ENCODE assay signal across 8 cellular contexts in the genomic region with DNA sequence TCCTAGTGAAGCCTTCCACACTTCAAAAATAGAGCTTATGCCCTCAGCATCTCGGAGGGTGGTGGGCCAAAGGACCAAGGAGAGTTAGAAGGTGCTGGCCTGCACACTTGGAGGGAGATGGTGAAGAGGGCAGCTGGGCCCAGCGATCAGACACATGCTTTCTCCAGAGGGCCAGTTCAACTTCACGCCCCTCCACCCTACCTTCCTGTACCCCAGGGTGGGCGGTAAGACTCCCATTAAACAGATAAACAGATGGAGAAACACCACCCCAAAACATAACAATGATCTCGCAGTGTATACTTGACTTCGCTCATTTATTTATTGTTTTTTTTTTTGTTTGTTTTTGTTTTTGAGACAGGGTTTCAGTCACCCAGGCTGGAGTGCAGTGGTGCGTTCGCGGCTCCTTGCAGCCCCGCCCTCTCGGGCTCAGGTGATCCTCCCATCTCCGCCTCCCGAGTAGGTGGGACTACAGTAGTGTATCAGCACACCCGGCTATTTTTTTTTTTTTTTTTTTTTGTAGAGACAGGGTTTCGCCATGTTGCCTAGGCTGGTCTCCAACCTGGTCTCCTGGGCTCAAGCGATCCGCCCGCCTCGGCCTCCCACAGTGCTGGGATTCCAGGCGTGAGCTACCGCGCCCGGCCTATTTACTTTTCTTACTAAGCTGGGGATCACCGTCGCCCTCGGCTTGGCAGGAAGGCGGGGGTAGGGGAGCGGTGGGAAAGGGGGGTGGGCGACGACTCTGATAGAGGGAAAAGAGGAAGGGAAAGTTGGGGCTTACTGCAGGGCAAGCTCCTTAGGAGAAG. TPM values are rescaled to one million over a fixed set of nuclear protein-coding genes. Genes with fewer than 3 reads are reported as not detected.
DNase-seq lines count a peak whose midpoint lies in the region; ATAC-seq, FAIRE-seq and TF ChIP-seq lines count a peak whose summit lies in the region.

No MANE protein-coding gene starts in this region.

- H3K27me3 ChIP-seq in endothelial cell of umbilical vein (ENCODE audit: control insufficient read depth in 2 of 2, insufficient read depth in 2 of 2, low read length in 2 of 2): no peaks in the 10 kb centered on the region

- no TSS peak for BruUV-seq in endothelial cell of umbilical vein (replicated peaks; lab: Mats Ljungman, UMichigan)

- H3K79me2 ChIP-seq in endothelial cell of umbilical vein (ENCODE audit: control insufficient read depth, insufficient read depth, low read length): no peaks in the 10 kb centered on the region

- H3K4me1 ChIP-seq in endothelial cell of umbilical vein (ENCODE audit: control insufficient read depth, extremely low read depth, insufficient read depth, low read length): peaks cover 3% of the 10 kb centered on the region

- peak overlapping the region; percentile 97 for H3K4me2 ChIP-seq in endothelial cell of umbilical vein (ENCODE audit: insufficient read depth, low read length)

- peaks cover 20 to 26% (median 22%) of the 10 kb centered on the region in 3 donors for H3K4me1 Mint-ChIP-seq in naive B cell
- H3K4me1 Mint-ChIP-seq in stimulated activated naive B cell treated with anti-CD40 and anti-IgM and Interleukin-4, amounts not matched to agents 10 μg/mL and 1 μg/mL and 100 μg/mL, for 72 hours: peaks cover 20 to 32% of the 10 kb centered on the region in 2 donors

- H3K9ac ChIP-seq in endothelial cell of umbilical vein (replicated peaks; ENCODE audit: extremely low read depth, insufficient read depth, low read length): peak overlapping the region; percentile 64

- no peaks in the 10 kb centered on the region for H4K20me1 ChIP-seq in endothelial cell of umbilical vein (replicated peaks; ENCODE audit: control insufficient read depth, extremely low read depth, insufficient read depth, low read length)

- peak overlapping the region; percentile 92 to 98 (median 96) for H3K4me3 Mint-ChIP-seq in naive B cell
- H3K4me3 Mint-ChIP-seq in stimulated activated naive B cell treated with anti-CD40 and anti-IgM and Interleukin-4, amounts not matched to agents 10 μg/mL and 1 μg/mL and 100 μg/mL, for 72 hours: peak overlapping the region; percentile 93 to 96

- H3K27ac Mint-ChIP-seq in naive B cell: peak overlapping the region; percentile 86 to 98 (median 97)
- peak overlapping the region; percentile 96 for H3K27ac Mint-ChIP-seq in stimulated activated naive B cell treated with anti-CD40 and anti-IgM and Interleukin-4, amounts not matched to agents 10 μg/mL and 1 μg/mL and 100 μg/mL, for 72 hours

- ATAC-seq in GM18873 (IDR thresholded peaks at IDR 0.05; ENCODE audit: low FRiP score, unreplicated experiment) (peak; percentile 37), HG03520 (IDR thresholded peaks at IDR 0.05; ENCODE audit: unreplicated experiment) (peak; percentile 29), naive B cell (ENCODE audit: low read depth in 2 of 2) (peak; percentile 65 to 69)
- ATAC-seq in stimulated activated naive B cell treated with anti-CD40 and anti-IgM and Interleukin-4, amounts not matched to agents 10 μg/mL and 1 μg/mL and 100 μg/mL, for 72 hours (replicated peaks): peak; percentile 74 to 75

- CTCF ChIA-PET in endothelial cell of umbilical vein (lab: Charles Lee): interaction anchor here (0.7 to 2.9 kb wide), 6 partner anchors 27 to 280 kb away, joined by 3 to 17 read pairs (median 6); no protein-coding TSS in a partner anchor

- dilution Hi-C loops in endothelial cell of umbilical vein (cut with MboI; ENCODE audit: extremely low pct_ligation_motif_present, low sequenced_read_pairs): no loop called here

- no peak for TF ChIP-seq CTCF in endothelial cell of umbilical vein (IDR thresholded peaks at IDR 0.05; ENCODE audit: extremely low read depth in 1 of 2, insufficient read depth in 1 of 2, low read depth in 1 of 2, low read length in 2 of 2)

- peak overlapping the region; percentile 61 to 81 (median 69) for H3K4me3 ChIP-seq in endothelial cell of umbilical vein (replicated peaks in 1 of 3; ENCODE audit: insufficient read depth in 1 of 3, low read depth in 1 of 3, low read length in 3 of 3)

- H3K36me3 ChIP-seq in endothelial cell of umbilical vein (ENCODE audit: control insufficient read depth in 2 of 2, extremely low read depth in 1 of 2, insufficient read depth in 2 of 2, low read length in 2 of 2): no peaks in the 10 kb centered on the region

- no peak overlapping the region for H3K27ac ChIP-seq in endothelial cell of umbilical vein (ENCODE audit: insufficient read depth, low read depth, low read length)

- peak; percentile 24 for DNase-seq in A172 (ENCODE audit: low spot score)
- DNase-seq in NK-92 (lab: John Stamatoyannopoulos, UW; ENCODE audit: unreplicated experiment): peak; percentile 17
- DNase-seq in activated CD8-positive, alpha-beta memory T cell treated with anti-CD3 and anti-CD28 coated beads, Interleukin-2, amount 50 U/mL, for 24 hours (ENCODE audit: extremely low read depth): peak; percentile 65
- peak; percentile 33 for DNase-seq in endothelial cell of umbilical vein (ENCODE audit: low read depth, low spot score)
- peak; percentile 81 for DNase-seq in naive B cell
- DNase-seq in stimulated activated naive B cell treated with anti-CD40 and anti-IgM and Interleukin-4, amounts not matched to agents 10 μg/mL and 1 μg/mL and 100 μg/mL, for 72 hours: peak; percentile 79

- POLR2A ChIA-PET in endothelial cell of umbilical vein (lab: Charles Lee): no interaction called here

- H2AFZ ChIP-seq in endothelial cell of umbilical vein (ENCODE audit: low read depth, low read length): peak overlapping the region; percentile 98

- no peaks in the 10 kb centered on the region for H3K27me3 Mint-ChIP-seq in naive B cell
- no peaks in the 10 kb centered on the region for H3K27me3 Mint-ChIP-seq in stimulated activated naive B cell treated with anti-CD40 and anti-IgM and Interleukin-4, amounts not matched to agents 10 μg/mL and 1 μg/mL and 100 μg/mL, for 72 hours

- H3K9me1 ChIP-seq in endothelial cell of umbilical vein (replicated peaks; ENCODE audit: control insufficient read depth, extremely low read depth, insufficient read depth, low read length): no peaks in the 10 kb centered on the region

- no peaks in the 10 kb centered on the region for H3K9me3 Mint-ChIP-seq in naive B cell
- no peaks in the 10 kb centered on the region for H3K9me3 Mint-ChIP-seq in stimulated activated naive B cell treated with anti-CD40 and anti-IgM and Interleukin-4, amounts not matched to agents 10 μg/mL and 1 μg/mL and 100 μg/mL, for 72 hours

- TF ChIP-seq POLR2A in endothelial cell of umbilical vein (IDR thresholded peaks at IDR 0.05; ENCODE audit: low read depth, low read length): no peak

- no peaks in the 10 kb centered on the region for H3K36me3 Mint-ChIP-seq in naive B cell
- H3K36me3 Mint-ChIP-seq in stimulated activated naive B cell treated with anti-CD40 and anti-IgM and Interleukin-4, amounts not matched to agents 10 μg/mL and 1 μg/mL and 100 μg/mL, for 72 hours: peaks cover 5 to 17% of the 10 kb centered on the region in 2 donors

- H3K9me3 ChIP-seq in endothelial cell of umbilical vein (replicated peaks; ENCODE audit: control insufficient read depth, insufficient read depth, low read length): no peaks in the 10 kb centered on the region

- intact Hi-C loops in endothelial cell of umbilical vein (cut with micrococcal nuclease): loop anchor here (1.0 kb wide), 1 partner anchor 28 kb away; no protein-coding TSS in a partner anchor

- FAIRE-seq in endothelial cell of umbilical vein (lab: Jason Lieb, UNC): peak; percentile 66

RNA-seq across cellular contexts. Expression of a gene that starts 1.8 kb away (rescaled TPM):
- total RNA-seq in A172 (2014; rRNA removed; shearing (Covaris generic)): not detected in 2 replicates
- total RNA-seq in endothelial cell of umbilical vein: not detected in 2 replicates
- polyA plus RNA-seq in endothelial cell of umbilical vein: 0.08 TPM in 1 of 2 replicates, not detected in the other
- polyA plus RNA-seq in endothelial cell of umbilical vein (2011; cell fraction: cytosol; rRNA removed): 0.04 TPM in 1 of 2 replicates, not detected in the other
- polyA plus RNA-seq in endothelial cell of umbilical vein (2011; cell fraction: nucleus; rRNA removed): not detected in 2 replicates
- polyA plus RNA-seq in endothelial cell of umbilical vein (2012): not detected in 2 replicates
- polyA minus RNA-seq in endothelial cell of umbilical vein: not detected in 2 replicates
- not detected for polyA minus RNA-seq in endothelial cell of umbilical vein (2011; cell fraction: cytosol; rRNA and poly(A)+ RNA removed)
- polyA minus RNA-seq in endothelial cell of umbilical vein (2011; cell fraction: nucleus; rRNA and poly(A)+ RNA removed): not detected in 2 replicates
- polyA plus RNA-seq in naive B cell (ENCODE audit: low read depth in 6 of 6): 1 to 10 TPM in 3 of 6 donors, under 1 TPM in 3; 0.29 to 1.9 (median 0.99) TPM

RNA-seq across cellular contexts. Expression of a gene that starts 17.1 kb away (rescaled TPM):
- total RNA-seq in A172 (2014; rRNA removed; shearing (Covaris generic)): 121 and 123 TPM in 2 replicates
- total RNA-seq in endothelial cell of umbilical vein: 61.5 and 62.6 TPM in 2 replicates
- polyA plus RNA-seq in endothelial cell of umbilical vein (82.3 and 96.7 TPM in 2 replicates), naive B cell (ENCODE audit: low read depth in 6 of 6) (10 to 100 TPM; 50.3 to 82.3 (median 59.4) TPM)
- 79.5 and 108 TPM in 2 replicates for polyA plus RNA-seq in endothelial cell of umbilical vein (2011; cell fraction: cytosol; rRNA removed)
- polyA plus RNA-seq in endothelial cell of umbilical vein (2011; cell fraction: nucleus; rRNA removed): 119 and 127 TPM in 2 replicates
- 56.6 and 83.3 TPM in 2 replicates for polyA plus RNA-seq in endothelial cell of umbilical vein (2012)
- polyA minus RNA-seq in endothelial cell of umbilical vein: 26.5 and 27.4 TPM in 2 replicates
- polyA minus RNA-seq in endothelial cell of umbilical vein (2011; cell fraction: cytosol; rRNA and poly(A)+ RNA removed): 32.0 TPM
- polyA minus RNA-seq in endothelial cell of umbilical vein (2011; cell fraction: nucleus; rRNA and poly(A)+ RNA removed): 7.5 and 12.2 TPM in 2 replicates

RNA-seq across cellular contexts. Expression of a gene that starts 28.9 kb away (rescaled TPM):
- total RNA-seq in A172 (2014; rRNA removed; shearing (Covaris generic)): 14.6 and 20.0 TPM in 2 replicates
- 9.9 and 10.7 TPM in 2 replicates for total RNA-seq in endothelial cell of umbilical vein
- polyA plus RNA-seq in endothelial cell of umbilical vein: 15.3 and 21.6 TPM in 2 replicates
- polyA plus RNA-seq in endothelial cell of umbilical vein (2011; cell fraction: cytosol; rRNA removed): 5.9 and 10.1 TPM in 2 replicates
- 11.6 and 11.7 TPM in 2 replicates for polyA plus RNA-seq in endothelial cell of umbilical vein (2011; cell fraction: nucleus; rRNA removed)
- 4.3 and 6.2 TPM in 2 replicates for polyA plus RNA-seq in endothelial cell of umbilical vein (2012)
- polyA minus RNA-seq in endothelial cell of umbilical vein: 1.4 and 2.0 TPM in 2 replicates
- 8.5 TPM for polyA minus RNA-seq in endothelial cell of umbilical vein (2011; cell fraction: cytosol; rRNA and poly(A)+ RNA removed)
- 1.5 and 1.8 TPM in 2 replicates for polyA minus RNA-seq in endothelial cell of umbilical vein (2011; cell fraction: nucleus; rRNA and poly(A)+ RNA removed)
- polyA plus RNA-seq in naive B cell (ENCODE audit: low read depth in 6 of 6): 10 to 100 TPM; 15.9 to 24.9 (median 20.9) TPM

RNA-seq across cellular contexts. Expression of a gene that starts 30.9 kb away (rescaled TPM):
- 0.07 TPM in 1 of 2 replicates, not detected in the other for total RNA-seq in A172 (2014; rRNA removed; shearing (Covaris generic))
- 0.18 and 0.40 TPM in 2 replicates for total RNA-seq in endothelial cell of umbilical vein
- polyA plus RNA-seq in endothelial cell of umbilical vein (0.08 and 0.10 TPM in 2 replicates), naive B cell (ENCODE audit: low read depth in 6 of 6) (1 to 10 TPM in 4 of 6 donors, under 1 TPM in 2; 0.66 to 2.3 (median 1.5) TPM)
- polyA plus RNA-seq in endothelial cell of umbilical vein (2011; cell fraction: cytosol; rRNA removed): 0.07 TPM in 1 of 2 replicates, not detected in the other
- polyA plus RNA-seq in endothelial cell of umbilical vein (2011; cell fraction: nucleus; rRNA removed): 0.24 and 0.29 TPM in 2 replicates
- 0.86 and 2.6 TPM in 2 replicates for polyA plus RNA-seq in endothelial cell of umbilical vein (2012)
- not detected in 2 replicates for polyA minus RNA-seq in endothelial cell of umbilical vein
- not detected for polyA minus RNA-seq in endothelial cell of umbilical vein (2011; cell fraction: cytosol; rRNA and poly(A)+ RNA removed)
- 0.29 TPM in 1 of 2 replicates, not detected in the other for polyA minus RNA-seq in endothelial cell of umbilical vein (2011; cell fraction: nucleus; rRNA and poly(A)+ RNA removed)

RNA-seq across cellular contexts. Expression of a gene that starts 53.0 kb away (rescaled TPM):
- 163 and 193 TPM in 2 replicates for total RNA-seq in A172 (2014; rRNA removed; shearing (Covaris generic))
- 151 and 155 TPM in 2 replicates for total RNA-seq in endothelial cell of umbilical vein
- polyA plus RNA-seq in endothelial cell of umbilical vein: 164 and 169 TPM in 2 replicates
- 198 and 204 TPM in 2 replicates for polyA plus RNA-seq in endothelial cell of umbilical vein (2011; cell fraction: cytosol; rRNA removed)
- 146 and 172 TPM in 2 replicates for polyA plus RNA-seq in endothelial cell of umbilical vein (2011; cell fraction: nucleus; rRNA removed)
- polyA plus RNA-seq in endothelial cell of umbilical vein (2012): 155 and 165 TPM in 2 replicates
- 272 and 299 TPM in 2 replicates for polyA minus RNA-seq in endothelial cell of umbilical vein
- 80.0 TPM for polyA minus RNA-seq in endothelial cell of umbilical vein (2011; cell fraction: cytosol; rRNA and poly(A)+ RNA removed)
- polyA minus RNA-seq in endothelial cell of umbilical vein (2011; cell fraction: nucleus; rRNA and poly(A)+ RNA removed): 86.0 and 88.9 TPM in 2 replicates
- 10 to 100 TPM; 41.8 to 66.6 (median 45.1) TPM for polyA plus RNA-seq in naive B cell (ENCODE audit: low read depth in 6 of 6)

Comparison
In these comparisons a context has a peak if more than half of its experiments do, and no peak if none do; other contexts are left out.
1. DNase-seq: peak in every context shown above with its lines; median percentile 81 in naive B cell; 79 in stimulated activated naive B cell treated with anti-CD40 and anti-IgM and Interleukin-4, amounts not matched to agents 10 μg/mL and 1 μg/mL and 100 μg/mL, for 72 hours; 65 in activated CD8-positive, alpha-beta memory T cell treated with anti-CD3 and anti-CD28 coated beads, Interleukin-2, amount 50 U/mL, for 24 hours; 33 in endothelial cell of umbilical vein; 24 in A172; 17 in NK-92.